ENCODE assay signal across 1 cellular context in genomic region chr19:51108066-51108804, GRCh38.
A peak's percentile ranks its signal among the peaks of the same experiment; 100 is the strongest.
TF ChIP-seq lines count a peak whose summit lies in the region.

CTU1 (minus strand) TSS chr19:51108409; CDS start chr19:51104569, 3,840 bp downstream.

TF ChIP-seq in HepG2, 621 proteins besides CTCF, POLR2A, EP300 and RAD21 (continued from another document and continues in another):
- no peak for TF ChIP-seq GATA4 (IDR thresholded peaks at IDR 0.05; ENCODE audit: borderline replicate concordance, low read depth)
- no peak for TF ChIP-seq TIGD3 (CRISPR knock-in tag; IDR thresholded peaks at IDR 0.05; ENCODE audit: borderline replicate concordance)
- TF ChIP-seq ZNF205 (CRISPR knock-in tag; IDR thresholded peaks at IDR 0.05) = no peak
- no peak for TF ChIP-seq FIP1L1 (IDR thresholded peaks at IDR 0.05; ENCODE audit: borderline replicate concordance, insufficient read depth, low read depth, low read length)
- no peak for TF ChIP-seq ZNF589 (CRISPR knock-in tag; conservative IDR thresholded peaks at IDR 0.05)
- TF ChIP-seq FOSL1 (CRISPR knock-in tag; IDR thresholded peaks at IDR 0.05; ENCODE audit: borderline replicate concordance) = no peak
- peak; percentile 92 for TF ChIP-seq FOXK1 (CRISPR knock-in tag; IDR thresholded peaks at IDR 0.05; ENCODE audit: borderline replicate concordance, low read depth)
- TF ChIP-seq ATM (IDR thresholded peaks at IDR 0.05; ENCODE audit: borderline replicate concordance) = no peak
- TF ChIP-seq MXI1 (IDR thresholded peaks at IDR 0.05; ENCODE audit: borderline replicate concordance, low read depth, low read length) = peak; percentile 93
- TF ChIP-seq TRIM22 (IDR thresholded peaks at IDR 0.05) = no peak
- no peak for TF ChIP-seq TP53 (CRISPR knock-in tag; conservative IDR thresholded peaks at IDR 0.05)
- TF ChIP-seq SKIL (CRISPR knock-in tag; IDR thresholded peaks at IDR 0.05; ENCODE audit: borderline replicate concordance) = no peak
- TF ChIP-seq NFIB (CRISPR knock-in tag; IDR thresholded peaks at IDR 0.05; ENCODE audit: borderline replicate concordance) = no peak
- TF ChIP-seq ZNF720 (CRISPR knock-in tag; IDR thresholded peaks at IDR 0.05) = no peak
- peak; percentile 28; the same call in 1 of the 2 replicates for TF ChIP-seq NFYB (CRISPR knock-in tag; IDR thresholded peaks at IDR 0.05)
- no peak for TF ChIP-seq ADNP (CRISPR knock-in tag; IDR thresholded peaks at IDR 0.05)
- TF ChIP-seq ESRRA (CRISPR knock-in tag; IDR thresholded peaks at IDR 0.05; ENCODE audit: low read depth) = no peak
- no peak for TF ChIP-seq SRSF4 (IDR thresholded peaks at IDR 0.05; ENCODE audit: low read depth, low read length, poor library complexity, severe bottlenecking)
- TF ChIP-seq HMGXB4 (CRISPR knock-in tag; IDR thresholded peaks at IDR 0.05; ENCODE audit: borderline replicate concordance in 1 of 2, low read depth in 1 of 2) = no peak; a peak in 2 of 4 replicates
- no peak for TF ChIP-seq NFATC3 (CRISPR knock-in tag; IDR thresholded peaks at IDR 0.05)
- TF ChIP-seq PCBP1 (IDR thresholded peaks at IDR 0.05; ENCODE audit: borderline replicate concordance, low read depth, low read length) = 0 out of 2 replicates have a peak, but pooled peaks have one; percentile 62
- 0 out of 2 replicates have a peak, but pooled peaks have one; percentile 11 for TF ChIP-seq MAF1 (CRISPR knock-in tag; IDR thresholded peaks at IDR 0.05; ENCODE audit: borderline replicate concordance)
- TF ChIP-seq HOXA9 (CRISPR knock-in tag; IDR thresholded peaks at IDR 0.05; ENCODE audit: borderline replicate concordance) = no peak
- TF ChIP-seq NKX3-1 (CRISPR knock-in tag; IDR thresholded peaks at IDR 0.05) = no peak
- no peak for TF ChIP-seq ARNT (IDR thresholded peaks at IDR 0.05)
- TF ChIP-seq TCF12 (IDR thresholded peaks at IDR 0.05) = no peak
- no peak for TF ChIP-seq TCF12 (CRISPR knock-in tag; IDR thresholded peaks at IDR 0.05)
- no peak for TF ChIP-seq KAT2B (IDR thresholded peaks at IDR 0.05; ENCODE audit: borderline replicate concordance, low read depth, low read length)
- no peak for TF ChIP-seq ZNF746 (CRISPR knock-in tag; IDR thresholded peaks at IDR 0.05)
- TF ChIP-seq FOXO1 (CRISPR knock-in tag; IDR thresholded peaks at IDR 0.05) = peak; percentile 41; the same call in 1 of the 2 replicates
- TF ChIP-seq GATAD1 (CRISPR knock-in tag; IDR thresholded peaks at IDR 0.05) = peak; percentile 88
- TF ChIP-seq RNF2 (conservative IDR thresholded peaks at IDR 0.05; ENCODE audit: low read depth) = no peak
- no peak for TF ChIP-seq ARID2 (CRISPR knock-in tag; IDR thresholded peaks at IDR 0.05; ENCODE audit: borderline replicate concordance)
- peak; percentile 87 for TF ChIP-seq PHF20 (CRISPR knock-in tag; IDR thresholded peaks at IDR 0.05)
- no peak for TF ChIP-seq ZKSCAN5 (CRISPR knock-in tag; IDR thresholded peaks at IDR 0.05)
- no peak; the same call in 1 of the 2 replicates for TF ChIP-seq ZNF280B (CRISPR knock-in tag; IDR thresholded peaks at IDR 0.05; ENCODE audit: borderline replicate concordance)
- no peak for TF ChIP-seq MBD4 (IDR thresholded peaks at IDR 0.05; ENCODE audit: borderline replicate concordance, low read length)
- no peak for TF ChIP-seq SMARCC2 (IDR thresholded peaks at IDR 0.05)
- no peak for TF ChIP-seq ZHX2 (IDR thresholded peaks at IDR 0.05; ENCODE audit: low read depth)
- TF ChIP-seq ZHX2 (CRISPR knock-in tag; IDR thresholded peaks at IDR 0.05; ENCODE audit: borderline replicate concordance) = no peak
- no peak for TF ChIP-seq U2AF1 (optimal IDR thresholded peaks at IDR 0.05; ENCODE audit: low read depth, low read length)
- TF ChIP-seq ZNF883 (CRISPR knock-in tag; IDR thresholded peaks at IDR 0.05; ENCODE audit: not compliant biosample characterization) = no peak
- no peak for TF ChIP-seq LBX2 (CRISPR knock-in tag; IDR thresholded peaks at IDR 0.05; ENCODE audit: borderline replicate concordance)
- no peak for TF ChIP-seq ZNF790 (CRISPR knock-in tag; IDR thresholded peaks at IDR 0.05; ENCODE audit: borderline replicate concordance)
- TF ChIP-seq SP140L (CRISPR knock-in tag; IDR thresholded peaks at IDR 0.05; ENCODE audit: borderline replicate concordance) = no peak
- no peak for TF ChIP-seq SOX13 (IDR thresholded peaks at IDR 0.05)
- TF ChIP-seq SOX13 (CRISPR knock-in tag; conservative IDR thresholded peaks at IDR 0.05 in 1 of 2, IDR thresholded peaks at IDR 0.05 in 1 of 2) = 0 out of 4 replicates have a peak, but pooled peaks of 1 of the 2 experiments have one; percentile 41
- TF ChIP-seq ARID3A (IDR thresholded peaks at IDR 0.05; ENCODE audit: low read depth, low read length) = no peak
- TF ChIP-seq PITX1 (CRISPR knock-in tag; IDR thresholded peaks at IDR 0.05) = no peak
- peak; percentile 91 for TF ChIP-seq GABPA (IDR thresholded peaks at IDR 0.05; ENCODE audit: low read depth, low read length)
- peak; percentile 99 for TF ChIP-seq GABPA (CRISPR knock-in tag; IDR thresholded peaks at IDR 0.05; ENCODE audit: low read depth)
